Comparison of ENCODE assay signal across 9 cellular contexts in genomic region chr12:108129017-108129812, GRCh38. TPM values are rescaled to one million over a fixed set of nuclear protein-coding genes. Genes with fewer than 3 reads are reported as not detected.
DNase-seq lines count a peak whose midpoint lies in the region; ATAC-seq and TF ChIP-seq lines count a peak whose summit lies in the region.
"Had no signal": no experiment of that assay in that cellular context is flagged by ENCODE, and none has a peak within 500 bp of the region (broad histone marks: within the 10 kb centered on the region; RNA-seq: fewer than 3 reads in every experiment).

TSS of gene WSCD2 (plus strand) at chr12:108129288. CDS start at chr12:108195833, 66,545 bp downstream.

- CTCF ChIA-PET in HEK293 (lab: Yijun Ruan, JAX), result interaction anchor here (0.6 kb wide), 1 partner anchor 199 kb away, joined by 3 read pairs; no protein-coding TSS in a partner anchor

- no peak for ATAC-seq in HG03469 (IDR thresholded peaks at IDR 0.05; ENCODE audit: unreplicated experiment)

- POLR2A ChIA-PET in HEK293 (lab: Yijun Ruan, JAX), result interaction anchor here (0.6 kb wide), 1 partner anchor 1175 kb away, joined by 4 read pairs; no protein-coding TSS in a partner anchor

- DNase-seq in AG08395 (ENCODE audit: low spot score) (peak; percentile 36), RPMI8226 (peak; percentile 66), epithelial cell of proximal tubule (ENCODE audit: low read depth) (no peak), tibial nerve (ENCODE audit: low spot score in 2 of 2) (peak; percentile 21 to 28), NCI-H774 (lab: John Stamatoyannopoulos, UW) (no peak)

- no peak for TF ChIP-seq EP300 in tibial nerve (IDR thresholded peaks at IDR 0.05)

- H3K27me3 ChIP-seq in tibial nerve, result peaks cover 0 to 16% of the 10 kb centered on the region in 2 donors

- H3K36me3 ChIP-seq in HEK293 (ENCODE audit: control insufficient read depth in 2 of 2, insufficient read depth in 1 of 2, low read length in 2 of 2) (no peaks in the 10 kb centered on the region), mesodermal cell (ENCODE audit: control insufficient read depth, insufficient read depth, low read length) (no peaks in the 10 kb centered on the region), tibial nerve (no peaks in the 10 kb centered on the region)

- H3K9me3 ChIP-seq in HEK293 (ENCODE audit: control insufficient read depth, insufficient read depth, low read depth, low read length) (no peaks in the 10 kb centered on the region), mesodermal cell (ENCODE audit: control insufficient read depth, low read length) (no peaks in the 10 kb centered on the region), tibial nerve (peaks cover 0 to 5% (median 0%) of the 10 kb centered on the region in 4 donors)

- peak; percentile 91 for TF ChIP-seq CTCF in HEK293 (tag by site-specific recombination; IDR thresholded peaks at IDR 0.05)
- no peak for TF ChIP-seq CTCF in epithelial cell of proximal tubule (conservative IDR thresholded peaks at IDR 0.05; ENCODE audit: low read depth, low read length)
- TF ChIP-seq CTCF in tibial nerve (IDR thresholded peaks at IDR 0.05), result peak in 3 of 5 experiments; percentile 19 to 56 (median 29)

- 6 to 12% methylated on average over 31 to 63 of the region's 74 CpGs for WGBS in mesodermal cell (ENCODE audit: insufficient coverage in 2 of 2), 2 experiments
- WGBS in tibial nerve, 2 donors, result 5 to 15% methylated on average over 19 to 60 of the region's 74 CpGs

- H3K4me3 ChIP-seq in HEK293 (ENCODE audit: low read depth, low read length) (peak within 1 kb of the TSS; percentile 23), epithelial cell of proximal tubule (ENCODE audit: low read depth, low read length) (peak within 1 kb of the TSS; percentile 23), mesodermal cell (ENCODE audit: extremely low read depth, insufficient read depth, low read length, poor library complexity, severe bottlenecking) (peak within 1 kb of the TSS; percentile 39), tibial nerve (peak within 1 kb of the TSS; percentile 33 to 59 (median 42))

- TF ChIP-seq POLR2A in tibial nerve (IDR thresholded peaks at IDR 0.05), result no peak

- H3K27ac ChIP-seq in HEK293 (ENCODE audit: extremely low read depth, low read depth, low read length) (no peak within 1 kb of the TSS), mesodermal cell (ENCODE audit: low read depth, low read length, severe bottlenecking) (no peak within 1 kb of the TSS), tibial nerve (peak within 1 kb of the TSS in 3 of 4 donors; percentile 17 to 75 (median 69))

- H3K4me1 ChIP-seq in HEK293 (ENCODE audit: control insufficient read depth, insufficient read depth, low read length) (no peaks in the 10 kb centered on the region), mesodermal cell (ENCODE audit: control insufficient read depth, insufficient read depth, low read length, poor library complexity, severe bottlenecking) (peaks cover 4% of the 10 kb centered on the region), tibial nerve (peaks cover 0 to 23% (median 0%) of the 10 kb centered on the region in 4 donors)

TF ChIP-seq in HEK293, 187 proteins besides CTCF, POLR2A, EP300 and RAD21 (continues in another document):
- TF ChIP-seq ZBTB8A (tag by site-specific recombination; IDR thresholded peaks at IDR 0.05) (peak; percentile 60; the same call in 1 of the 2 replicates), GLIS2 (tag by site-specific recombination; IDR thresholded peaks at IDR 0.05) (peak; percentile 68), GLIS1 (tag by site-specific recombination; IDR thresholded peaks at IDR 0.05) (peak; percentile 89), ZNF350 (tag by site-specific recombination; IDR thresholded peaks at IDR 0.05) (no peak), ZBTB7A (tag by site-specific recombination; IDR thresholded peaks at IDR 0.05; ENCODE audit: low read depth) (no peak), SP2 (tag by site-specific recombination; IDR thresholded peaks at IDR 0.05) (no peak), ZNF548 (tag by site-specific recombination; IDR thresholded peaks at IDR 0.05) (no peak), ZNF155 (tag by site-specific recombination; IDR thresholded peaks at IDR 0.05) (no peak), ZBTB20 (tag by site-specific recombination; IDR thresholded peaks at IDR 0.05) (peak; percentile 6; the same call in 1 of the 2 replicates), ZNF639 (tag by site-specific recombination; IDR thresholded peaks at IDR 0.05) (no peak), KLF8 (tag by site-specific recombination; IDR thresholded peaks at IDR 0.05) (no peak), ZNF677 (tag by site-specific recombination; IDR thresholded peaks at IDR 0.05) (0 out of 2 replicates have a peak, but pooled peaks have one; percentile 12), ZNF362 (tag by site-specific recombination; IDR thresholded peaks at IDR 0.05) (no peak), GLI2 (tag by site-specific recombination; IDR thresholded peaks at IDR 0.05; ENCODE audit: borderline replicate concordance, low read depth) (no peak), ZBTB26 (tag by site-specific recombination; optimal IDR thresholded peaks at IDR 0.05) (peak; percentile 81), HOXD13 (CRISPR knock-in tag; IDR thresholded peaks at IDR 0.05; ENCODE audit: borderline replicate concordance) (no peak), IKZF3 (tag by site-specific recombination; IDR thresholded peaks at IDR 0.05) (0 out of 2 replicates have a peak, but pooled peaks have one; percentile 33)
- TF ChIP-seq, protein P1, sequence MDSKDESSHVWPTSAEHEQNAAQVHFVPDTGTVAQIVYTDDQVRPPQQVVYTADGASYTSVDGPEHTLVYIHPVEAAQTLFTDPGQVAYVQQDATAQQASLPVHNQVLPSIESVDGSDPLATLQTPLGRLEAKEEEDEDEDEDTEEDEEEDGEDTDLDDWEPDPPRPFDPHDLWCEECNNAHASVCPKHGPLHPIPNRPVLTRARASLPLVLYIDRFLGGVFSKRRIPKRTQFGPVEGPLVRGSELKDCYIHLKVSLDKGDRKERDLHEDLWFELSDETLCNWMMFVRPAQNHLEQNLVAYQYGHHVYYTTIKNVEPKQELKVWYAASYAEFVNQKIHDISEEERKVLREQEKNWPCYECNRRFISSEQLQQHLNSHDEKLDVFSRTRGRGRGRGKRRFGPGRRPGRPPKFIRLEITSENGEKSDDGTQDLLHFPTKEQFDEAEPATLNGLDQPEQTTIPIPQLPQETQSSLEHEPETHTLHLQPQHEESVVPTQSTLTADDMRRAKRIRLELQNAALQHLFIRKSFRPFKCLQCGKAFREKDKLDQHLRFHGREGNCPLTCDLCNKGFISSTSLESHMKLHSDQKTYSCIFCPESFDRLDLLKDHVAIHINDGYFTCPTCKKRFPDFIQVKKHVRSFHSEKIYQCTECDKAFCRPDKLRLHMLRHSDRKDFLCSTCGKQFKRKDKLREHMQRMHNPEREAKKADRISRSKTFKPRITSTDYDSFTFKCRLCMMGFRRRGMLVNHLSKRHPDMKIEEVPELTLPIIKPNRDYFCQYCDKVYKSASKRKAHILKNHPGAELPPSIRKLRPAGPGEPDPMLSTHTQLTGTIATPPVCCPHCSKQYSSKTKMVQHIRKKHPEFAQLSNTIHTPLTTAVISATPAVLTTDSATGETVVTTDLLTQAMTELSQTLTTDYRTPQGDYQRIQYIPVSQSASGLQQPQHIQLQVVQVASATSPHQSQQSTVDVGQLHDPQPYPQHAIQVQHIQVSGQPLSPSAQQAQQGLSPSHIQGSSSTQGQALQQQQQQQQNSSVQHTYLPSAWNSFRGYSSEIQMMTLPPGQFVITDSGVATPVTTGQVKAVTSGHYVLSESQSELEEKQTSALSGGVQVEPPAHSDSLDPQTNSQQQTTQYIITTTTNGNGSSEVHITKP (tag by site-specific recombination; IDR thresholded peaks at IDR 0.05), result no peak
- TF ChIP-seq, protein P2, sequence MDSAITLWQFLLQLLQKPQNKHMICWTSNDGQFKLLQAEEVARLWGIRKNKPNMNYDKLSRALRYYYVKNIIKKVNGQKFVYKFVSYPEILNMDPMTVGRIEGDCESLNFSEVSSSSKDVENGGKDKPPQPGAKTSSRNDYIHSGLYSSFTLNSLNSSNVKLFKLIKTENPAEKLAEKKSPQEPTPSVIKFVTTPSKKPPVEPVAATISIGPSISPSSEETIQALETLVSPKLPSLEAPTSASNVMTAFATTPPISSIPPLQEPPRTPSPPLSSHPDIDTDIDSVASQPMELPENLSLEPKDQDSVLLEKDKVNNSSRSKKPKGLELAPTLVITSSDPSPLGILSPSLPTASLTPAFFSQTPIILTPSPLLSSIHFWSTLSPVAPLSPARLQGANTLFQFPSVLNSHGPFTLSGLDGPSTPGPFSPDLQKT (IDR thresholded peaks at IDR 0.05; ENCODE audit: borderline replicate concordance, low read depth, low read length), result no peak

RNA-seq across cellular contexts. Expression of gene WSCD2, which starts in this region (rescaled TPM):
- total RNA-seq in epithelial cell of proximal tubule (not detected in 2 replicates), tibial nerve (10 to 100 TPM in 3 of 4 donors, 1 to 10 TPM in 1; 4.2 to 38.9 (median 20.8) TPM)
- 10.4 TPM for polyA plus RNA-seq in mesodermal cell (2013, experiment 1 of 2)
- polyA plus RNA-seq in mesodermal cell (2013, experiment 2 of 2), result 7.5 TPM
- total RNA-seq: dermis microvascular lymphatic vessel endothelial cell had no signal

Comparison
In these comparisons a context has a peak if more than half of its experiments do, and no peak if none do; other contexts are left out.
1. DNase-seq: peak in AG08395 (single experiment), RPMI8226 (single experiment) and tibial nerve (2 of 2); none in epithelial cell of proximal tubule (single experiment) and NCI-H774 (single experiment).
2. H3K27ac ChIP-seq: peak in tibial nerve (3 of 4); none in HEK293 (single experiment) and mesodermal cell (single experiment).
3. Peak in every context shown above with its lines, with median percentiles within 50 percentile points of each other: H3K4me3 ChIP-seq.